In genomic region chr2:42851740-42852250, GRCh38 we compare ENCODE assay signal across 1 cellular context.
TF ChIP-seq lines count a peak whose summit lies in the region.

No MANE protein-coding gene starts in this region.

TF ChIP-seq in IMR-90, 13 proteins besides CTCF, POLR2A, EP300 and RAD21:
- TF ChIP-seq CHD1 (IDR thresholded peaks at IDR 0.05; ENCODE audit: low read depth, low read length) (no peak), USF2 (IDR thresholded peaks at IDR 0.05; ENCODE audit: low read depth, low read length) (no peak), BHLHE40 (IDR thresholded peaks at IDR 0.05; ENCODE audit: low read depth, low read length) (no peak), SMC3 (IDR thresholded peaks at IDR 0.05; ENCODE audit: low read depth, low read length) (no peak), CEBPB (IDR thresholded peaks at IDR 0.05; ENCODE audit: low read depth, low read length) (no peak), MAFK (IDR thresholded peaks at IDR 0.05; ENCODE audit: low read depth, low read length) (no peak), RCOR1 (IDR thresholded peaks at IDR 0.05; ENCODE audit: insufficient replicate concordance, low read length) (no peak), FOS (IDR thresholded peaks at IDR 0.05; ENCODE audit: low read depth, low read length) (no peak), RFX5 (IDR thresholded peaks at IDR 0.05; ENCODE audit: low read depth, low read length) (no peak), MXI1 (IDR thresholded peaks at IDR 0.05; ENCODE audit: borderline replicate concordance, low read depth, low read length) (no peak), ELK1 (IDR thresholded peaks at IDR 0.05; ENCODE audit: borderline replicate concordance, low read depth, low read length) (no peak), NFE2L2 (IDR thresholded peaks at IDR 0.05; ENCODE audit: low read depth, low read length) (no peak), MAZ (IDR thresholded peaks at IDR 0.05; ENCODE audit: borderline replicate concordance, low read depth, low read length) (no peak)
